ENCODE assay signal across 9 cellular contexts in genomic region chr10:132418520-132419416, GRCh38. TPM values are rescaled to one million over a fixed set of nuclear protein-coding genes. Genes with fewer than 3 reads are reported as not detected.
A peak's percentile ranks its signal among the peaks of the same experiment; 100 is the strongest.
DNase-seq lines count a peak whose midpoint lies in the region; ATAC-seq and TF ChIP-seq lines count a peak whose summit lies in the region.
"Had no signal": no experiment of that assay in that cellular context is flagged by ENCODE, and none has a peak within 500 bp of the region (broad histone marks: within the 10 kb centered on the region; RNA-seq: fewer than 3 reads in every experiment).

No MANE protein-coding gene starts in this region.

- peak; percentile 70 for ATAC-seq in Panc1
- no peak for ATAC-seq in HG02870 (IDR thresholded peaks at IDR 0.05; ENCODE audit: unreplicated experiment)
- ATAC-seq in activated CD4-positive, alpha-beta T cell treated with anti-CD3 and anti-CD28 coated beads for 36 hours = no peak

- CTCF ChIA-PET in Panc1 (lab: Charles Lee) = interaction anchor here (0.9 kb wide), 1 partner anchor 28 kb away, joined by 3 read pairs; no protein-coding TSS in a partner anchor
- CTCF ChIA-PET in activated CD4-positive, alpha-beta T cell treated with anti-CD3 and anti-CD28 coated beads for 36 hours (lab: Charles Lee) = no interaction called here

- no peak overlapping the region for H3K27ac Mint-ChIP-seq in T-helper 2 cell treated with Interferon-gamma antibody and Interleukin-4, amounts not matched to agents 5 μg/mL and 100 μg/mL, for 36 hours
- H3K27ac Mint-ChIP-seq in activated CD4-positive, alpha-beta T cell treated with anti-CD3 and anti-CD28 coated beads for 36 hours = no peak overlapping the region

- in situ Hi-C loops in Panc1 (cut with HindIII; ENCODE audit: low pct_unique_long_range_greater_than_20kb, low sequenced_read_pairs) = no loop called here

- no peaks in the 10 kb centered on the region for H3K36me3 Mint-ChIP-seq in T-helper 2 cell treated with Interferon-gamma antibody and Interleukin-4, amounts not matched to agents 5 μg/mL and 100 μg/mL, for 36 hours (ENCODE audit: low read depth)
- peaks cover 5% of the 10 kb centered on the region for H3K36me3 Mint-ChIP-seq in activated CD4-positive, alpha-beta T cell treated with anti-CD3 and anti-CD28 coated beads for 36 hours (ENCODE audit: low read depth)

- TF ChIP-seq EP300 in suprapubic skin (IDR thresholded peaks at IDR 0.05) = no peak

- no peaks in the 10 kb centered on the region for H3K9me3 ChIP-seq in Panc1 (ENCODE audit: control insufficient read depth, insufficient read depth, low read depth, low read length)
- H3K9me3 ChIP-seq in suprapubic skin = no peaks in the 10 kb centered on the region

- H3K9me3 Mint-ChIP-seq in T-helper 2 cell treated with Interferon-gamma antibody and Interleukin-4, amounts not matched to agents 5 μg/mL and 100 μg/mL, for 36 hours = no peaks in the 10 kb centered on the region
- no peaks in the 10 kb centered on the region for H3K9me3 Mint-ChIP-seq in activated CD4-positive, alpha-beta T cell treated with anti-CD3 and anti-CD28 coated beads for 36 hours (ENCODE audit: low read depth)

- no TSS peak for BruUV-seq in Panc1 (replicated peaks; lab: Mats Ljungman, UMichigan)

- H3K36me3 ChIP-seq in Panc1 (ENCODE audit: control insufficient read depth, insufficient read depth, low read length) (no peaks in the 10 kb centered on the region), suprapubic skin (peaks cover 3% of the 10 kb centered on the region)

- no peak overlapping the region for H3K4me3 Mint-ChIP-seq in T-helper 2 cell treated with Interferon-gamma antibody and Interleukin-4, amounts not matched to agents 5 μg/mL and 100 μg/mL, for 36 hours
- H3K4me3 Mint-ChIP-seq in activated CD4-positive, alpha-beta T cell treated with anti-CD3 and anti-CD28 coated beads for 36 hours = no peak overlapping the region

- intact Hi-C loops in Panc1 (cut with micrococcal nuclease; ENCODE audit: unreplicated experiment) = no loop called here
- intact Hi-C loops in activated CD4-positive, alpha-beta T cell treated with anti-CD3 and anti-CD28 coated beads for 36 hours (cut with DNase I, micrococcal nuclease) = no loop called here

- TF ChIP-seq CTCF in Panc1 (IDR thresholded peaks at IDR 0.05) (no peak), suprapubic skin (IDR thresholded peaks at IDR 0.05) (no peak)

- H3K4me1 ChIP-seq in Panc1 (ENCODE audit: control insufficient read depth, insufficient read depth, low read length) (peaks cover 68% of the 10 kb centered on the region), suprapubic skin (peaks cover 91% of the 10 kb centered on the region)

- POLR2A ChIA-PET in Panc1 (lab: Charles Lee) = interaction anchor here (0.5 to 0.6 kb wide), 2 partner anchors 22 to 28 kb away, joined by 4 to 8 read pairs; partner anchors contain the start of gene PWWP2B
- POLR2A ChIA-PET in activated CD4-positive, alpha-beta T cell treated with anti-CD3 and anti-CD28 coated beads for 36 hours (lab: Charles Lee) = no interaction called here

- no peaks in the 10 kb centered on the region for H3K27me3 Mint-ChIP-seq in T-helper 2 cell treated with Interferon-gamma antibody and Interleukin-4, amounts not matched to agents 5 μg/mL and 100 μg/mL, for 36 hours (ENCODE audit: low read depth)
- no peaks in the 10 kb centered on the region for H3K27me3 Mint-ChIP-seq in activated CD4-positive, alpha-beta T cell treated with anti-CD3 and anti-CD28 coated beads for 36 hours

- no peak for TF ChIP-seq POLR2A in suprapubic skin (IDR thresholded peaks at IDR 0.05)

- DNase-seq in DMS53 (lab: John Stamatoyannopoulos, UW) (peak; percentile 69), DMS53 treated with DMSO at 0.1 percent for 48 hours (lab: John Stamatoyannopoulos, UW; ENCODE audit: unreplicated experiment) (no peak), Panc1 (ENCODE audit: low read depth, low spot score) (no peak), iPS DF 4.7 (ENCODE audit: extremely low read depth, low spot score) (peak; percentile 53), suprapubic skin (ENCODE audit: low spot score in 2 of 2) (no peak)
- DNase-seq in T-helper 2 cell treated with Interferon-gamma antibody and Interleukin-4, amounts not matched to agents 5 μg/mL and 100 μg/mL, for 36 hours (ENCODE audit: low spot score) = no peak
- no peak for DNase-seq in activated CD4-positive, alpha-beta T cell treated with anti-CD3 and anti-CD28 coated beads for 36 hours
- DNase-seq: activated naive CD4-positive, alpha-beta T cell treated with anti-CD3 and anti-CD28 coated beads, Interleukin-2, amount 50 U/mL, for 16 hours had no signal

- H3K27me3 ChIP-seq in Panc1 (ENCODE audit: control insufficient read depth, insufficient read depth, low read length) (no peaks in the 10 kb centered on the region), suprapubic skin (no peaks in the 10 kb centered on the region)

- H3K27ac ChIP-seq in Panc1 (ENCODE audit: low read length) (peak overlapping the region; percentile 83), suprapubic skin (peak overlapping the region; percentile 88)

- 30% methylated on average over 2 of the region's 18 CpGs for WGBS in suprapubic skin

- peaks cover 5% of the 10 kb centered on the region for H3K4me1 Mint-ChIP-seq in T-helper 2 cell treated with Interferon-gamma antibody and Interleukin-4, amounts not matched to agents 5 μg/mL and 100 μg/mL, for 36 hours (ENCODE audit: low read depth)
- H3K4me1 Mint-ChIP-seq in activated CD4-positive, alpha-beta T cell treated with anti-CD3 and anti-CD28 coated beads for 36 hours = peaks cover 21% of the 10 kb centered on the region

- peak overlapping the region in 1 of 2 experiments; percentile 27; a peak in 1 of 4 replicates for H3K4me3 ChIP-seq in Panc1 (ENCODE audit: low read depth in 2 of 2, low read length in 2 of 2)
- H3K4me3 ChIP-seq in suprapubic skin = no peak overlapping the region

RNA-seq across cellular contexts. Expression of gene PWWP2B, which starts 21.8 kb away (rescaled TPM):
- total RNA-seq in Panc1 (2021; ENCODE audit: unreplicated experiment) (51.6 TPM), suprapubic skin (10 to 100 TPM; 15.2 to 19.4 (median 18.3) TPM)
- 56.2 TPM for polyA plus RNA-seq in Panc1 (2012; ENCODE audit: insufficient read length)
- total RNA-seq in activated CD4-positive, alpha-beta T cell treated with anti-CD3 and anti-CD28 coated beads for 36 hours = 1 to 10 TPM; 2.4 to 2.9 TPM

Comparison
In these comparisons a context has a peak if more than half of its experiments do, and no peak if none do; other contexts are left out.
1. DNase-seq: peak in DMS53 (single experiment) and iPS DF 4.7 (single experiment); none in DMS53 treated with DMSO at 0.1 percent for 48 hours (single experiment), Panc1 (single experiment), suprapubic skin (0 of 2), T-helper 2 cell treated with Interferon-gamma antibody and Interleukin-4, amounts not matched to agents 5 μg/mL and 100 μg/mL, for 36 hours (single experiment) and activated CD4-positive, alpha-beta T cell treated with anti-CD3 and anti-CD28 coated beads for 36 hours (single experiment).
2. RNA of gene PWWP2B, which starts 21.8 kb away (total RNA-seq): 51.6 TPM in Panc1 (single experiment) and 15.2 to 19.4 TPM in suprapubic skin; 2.4 to 2.9 TPM in activated CD4-positive, alpha-beta T cell treated with anti-CD3 and anti-CD28 coated beads for 36 hours; every median in the first group is over 4 times any median in the second.